In genomic region chr17:80513892-80514291, GRCh38 we compare ENCODE assay signal across 21 cellular contexts. TPM values are rescaled to one million over a fixed set of nuclear protein-coding genes. Genes with fewer than 3 reads are reported as not detected.
DNase-seq lines count a peak whose midpoint lies in the region; ATAC-seq and TF ChIP-seq lines count a peak whose summit lies in the region.
"Had no signal": no experiment of that assay in that cellular context is flagged by ENCODE, and none has a peak within 500 bp of the region (broad histone marks: within the 10 kb centered on the region; RNA-seq: fewer than 3 reads in every experiment).

No MANE protein-coding gene starts in this region.

- in situ Hi-C loops in HAP-1 (cut with MboI; ENCODE audit: low sequenced_read_pairs) = no loop called here

- H3K4me3 Mint-ChIP-seq in chondrocyte (ENCODE audit: unreplicated experiment) (no peak overlapping the region), endothelial cell (ENCODE audit: unreplicated experiment) (no peak overlapping the region)
- no peak overlapping the region for H3K4me3 Mint-ChIP-seq in activated CD4-positive, alpha-beta memory T cell treated with anti-CD3 and anti-CD28 coated beads, Interleukin-2, amount 10 ng/mL, durations not matched to agents 7 days and 5 days
- H3K4me3 Mint-ChIP-seq: naive B cell had no signal

- H3K36me3 Mint-ChIP-seq in chondrocyte (ENCODE audit: low read depth) (no peaks in the 10 kb centered on the region), endothelial cell (ENCODE audit: low read depth, unreplicated experiment) (no peaks in the 10 kb centered on the region)
- no peaks in the 10 kb centered on the region for H3K36me3 Mint-ChIP-seq in activated CD4-positive, alpha-beta memory T cell treated with anti-CD3 and anti-CD28 coated beads, Interleukin-2, amount 10 ng/mL, durations not matched to agents 7 days and 5 days (ENCODE audit: low read depth)
- H3K36me3 Mint-ChIP-seq: naive B cell had no signal

- H3K4me1 ChIP-seq in HAP-1 = no peaks in the 10 kb centered on the region
- H3K4me1 ChIP-seq: uterus had no signal

- ATAC-seq in HG02571 (IDR thresholded peaks at IDR 0.05; ENCODE audit: unreplicated experiment) = no peak
- ATAC-seq: SK-N-SH treated with all-trans-retinoic acid at 6 μM for 48 hours had no signal

- H3K4me1 Mint-ChIP-seq in chondrocyte (ENCODE audit: low read depth) (peaks cover 21% of the 10 kb centered on the region), endothelial cell (ENCODE audit: unreplicated experiment) (peaks cover 6% of the 10 kb centered on the region)
- no peaks in the 10 kb centered on the region for H3K4me1 Mint-ChIP-seq in activated CD4-positive, alpha-beta memory T cell treated with anti-CD3 and anti-CD28 coated beads, Interleukin-2, amount 10 ng/mL, durations not matched to agents 7 days and 5 days
- H3K4me1 Mint-ChIP-seq: naive B cell had no signal

- POLR2A ChIA-PET in activated CD4-positive, alpha-beta memory T cell treated with anti-CD3 and anti-CD28 coated beads, Interleukin-2, amount 10 ng/mL, durations not matched to agents 7 days and 5 days (lab: Charles Lee) = no interaction called here

- H3K27ac Mint-ChIP-seq in chondrocyte (ENCODE audit: unreplicated experiment) (peak overlapping the region; percentile 85), endothelial cell (ENCODE audit: unreplicated experiment) (no peak overlapping the region)
- H3K27ac Mint-ChIP-seq in activated CD4-positive, alpha-beta memory T cell treated with anti-CD3 and anti-CD28 coated beads, Interleukin-2, amount 10 ng/mL, durations not matched to agents 7 days and 5 days = no peak overlapping the region
- H3K27ac Mint-ChIP-seq: naive B cell had no signal

- H3K36me3 ChIP-seq in HAP-1 (replicated peaks) = no peaks in the 10 kb centered on the region
- H3K36me3 ChIP-seq: uterus had no signal

- CTCF ChIA-PET in activated CD4-positive, alpha-beta memory T cell treated with anti-CD3 and anti-CD28 coated beads, Interleukin-2, amount 10 ng/mL, durations not matched to agents 7 days and 5 days (lab: Charles Lee) = no interaction called here

- peak; percentile 63 for DNase-seq in Daoy (ENCODE audit: low read depth)
- DNase-seq in M059J (ENCODE audit: low read depth) = peak; percentile 29
- no peak for DNase-seq in chondrocyte (ENCODE audit: low spot score)
- peak; percentile 45 for DNase-seq in kidney glomerular epithelial cell (lab: John Stamatoyannopoulos, UW)
- no peak for DNase-seq in HAP-1 (ENCODE audit: low spot score in 2 of 2)
- DNase-seq in activated CD4-positive, alpha-beta memory T cell treated with anti-CD3 and anti-CD28 coated beads, Interleukin-2, amount 10 ng/mL, durations not matched to agents 7 days and 5 days = no peak
- DNase-seq in endothelial cell (ENCODE audit: low spot score) = no peak
- DNase-seq: activated CD4-positive, alpha-beta T cell treated with anti-CD3 and anti-CD28 coated beads for 48 hours; activated effector memory CD4-positive, alpha-beta T cell treated with Interleukin-2 at 50 U/mL for 16 hours; anterior cingulate cortex; COR-L47; naive B cell; NCI-H1436 treated with DMSO at 0.1 percent for 48 hours; NCI-H2227 treated with DMSO at 0.1 percent for 48 hours; stimulated activated CD4-positive, alpha-beta T cell treated with anti-CD3 and anti-CD28 coated beads, Interleukin-4, amount 100 ng/mL, for 1 hour; uterus had no signal

- H3K27me3 Mint-ChIP-seq in chondrocyte (ENCODE audit: low read depth) = no peaks in the 10 kb centered on the region
- peaks cover 4% of the 10 kb centered on the region for H3K27me3 Mint-ChIP-seq in activated CD4-positive, alpha-beta memory T cell treated with anti-CD3 and anti-CD28 coated beads, Interleukin-2, amount 10 ng/mL, durations not matched to agents 7 days and 5 days
- H3K27me3 Mint-ChIP-seq in endothelial cell (ENCODE audit: unreplicated experiment) = peaks cover 2% of the 10 kb centered on the region

- no peak overlapping the region for H3K4me3 ChIP-seq in HAP-1
- H3K4me3 ChIP-seq: coronary artery, lung, skin epidermis, uterus had no signal

- no peaks in the 10 kb centered on the region for H3K9me3 Mint-ChIP-seq in chondrocyte (ENCODE audit: low read depth)
- H3K9me3 Mint-ChIP-seq in activated CD4-positive, alpha-beta memory T cell treated with anti-CD3 and anti-CD28 coated beads, Interleukin-2, amount 10 ng/mL, durations not matched to agents 7 days and 5 days = no peaks in the 10 kb centered on the region
- no peaks in the 10 kb centered on the region for H3K9me3 Mint-ChIP-seq in endothelial cell (ENCODE audit: unreplicated experiment)

- no peaks in the 10 kb centered on the region for H3K9me3 ChIP-seq in HAP-1
- H3K9me3 ChIP-seq: uterus had no signal

- TF ChIP-seq CTCF in chondrocyte (IDR thresholded peaks at IDR 0.05) (no peak), endothelial cell (IDR thresholded peaks at IDR 0.05; ENCODE audit: unreplicated experiment) (no peak)

- H3K27me3 ChIP-seq in HAP-1 (ENCODE audit: low read depth) = no peaks in the 10 kb centered on the region
- H3K27me3 ChIP-seq: uterus had no signal

RNA-seq across cellular contexts. Expression of gene RPTOR, which starts 30.7 kb away (rescaled TPM):
- total RNA-seq in Daoy (2014; rRNA removed; shearing (Covaris generic)) = 7.0 and 9.1 TPM in 2 replicates
- total RNA-seq in M059J (2014; rRNA removed; shearing (Covaris generic)) = 8.4 and 20.8 TPM in 2 replicates
- total RNA-seq in chondrocyte = 30.7 to 44.8 TPM (median 30.9 TPM) in 3 replicates
- total RNA-seq in activated CD4-positive, alpha-beta memory T cell treated with anti-CD3 and anti-CD28 coated beads, Interleukin-2, amount 10 ng/mL, durations not matched to agents 7 days and 5 days = 10 to 100 TPM; 88.9 to 91.8 TPM
- total RNA-seq in endothelial cell (ENCODE audit: unreplicated experiment) = 36.7 TPM

RNA-seq across cellular contexts. Expression of gene NPTX1, which starts 37.5 kb away (rescaled TPM):
- total RNA-seq in Daoy (2014; rRNA removed; shearing (Covaris generic)) = 0.11 TPM in 1 of 2 replicates, not detected in the other
- 0.79 and 2.0 TPM in 2 replicates for total RNA-seq in M059J (2014; rRNA removed; shearing (Covaris generic))
- total RNA-seq in chondrocyte = 16.1 to 20.3 TPM (median 16.5 TPM) in 3 replicates
- 10 to 100 TPM in 1 of 2 experiments, 1 to 10 TPM in 1; 8.8 to 10.0 TPM for total RNA-seq in activated CD4-positive, alpha-beta memory T cell treated with anti-CD3 and anti-CD28 coated beads, Interleukin-2, amount 10 ng/mL, durations not matched to agents 7 days and 5 days
- 0.10 TPM for total RNA-seq in endothelial cell (ENCODE audit: unreplicated experiment)

Comparison
In these comparisons a context has a peak if more than half of its experiments do, and no peak if none do; other contexts are left out.
1. DNase-seq: peak in Daoy (single experiment), M059J (single experiment) and kidney glomerular epithelial cell (single experiment); none in chondrocyte (single experiment), HAP-1 (0 of 2), activated CD4-positive, alpha-beta memory T cell treated with anti-CD3 and anti-CD28 coated beads, Interleukin-2, amount 10 ng/mL, durations not matched to agents 7 days and 5 days (single experiment) and endothelial cell (single experiment).